1 cellular context compared by ENCODE assay signal in the genomic region with DNA sequence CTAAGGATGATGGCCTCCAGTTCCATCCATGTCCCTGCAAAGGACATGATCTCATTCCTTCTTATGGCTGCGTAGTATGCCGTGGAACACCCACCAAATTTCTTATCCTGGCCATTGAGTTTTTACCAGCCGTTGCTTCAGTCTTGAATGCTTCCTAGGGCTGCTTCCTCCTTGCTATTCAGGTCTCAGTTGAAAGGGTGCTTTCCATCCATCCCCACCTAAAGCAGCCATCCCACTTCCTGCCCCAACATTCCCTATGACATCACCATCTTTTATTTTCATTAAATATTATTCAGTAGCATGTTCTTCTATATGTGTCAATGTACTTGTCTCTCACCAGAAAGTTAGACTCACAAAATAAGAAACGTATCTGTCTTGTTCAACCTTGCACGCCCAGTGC.
TF ChIP-seq lines count a peak whose summit lies in the region.

No MANE protein-coding gene starts in this region.

TF ChIP-seq in HepG2, 621 proteins besides CTCF, POLR2A, EP300 and RAD21:
- TF ChIP-seq ZNF143 (CRISPR knock-in tag; IDR thresholded peaks at IDR 0.05) = no peak
- TF ChIP-seq MYC (CRISPR knock-in tag; IDR thresholded peaks at IDR 0.05; ENCODE audit: borderline replicate concordance) = no peak
- TF ChIP-seq ZNF678 (CRISPR knock-in tag; IDR thresholded peaks at IDR 0.05) = no peak
- TF ChIP-seq ATF7 (IDR thresholded peaks at IDR 0.05) = peak; percentile 42; the same call in 1 of the 2 replicates
- no peak for TF ChIP-seq ATF7 (CRISPR knock-in tag; IDR thresholded peaks at IDR 0.05)
- no peak for TF ChIP-seq SIN3B (IDR thresholded peaks at IDR 0.05; ENCODE audit: low read length)
- TF ChIP-seq, protein P1, sequence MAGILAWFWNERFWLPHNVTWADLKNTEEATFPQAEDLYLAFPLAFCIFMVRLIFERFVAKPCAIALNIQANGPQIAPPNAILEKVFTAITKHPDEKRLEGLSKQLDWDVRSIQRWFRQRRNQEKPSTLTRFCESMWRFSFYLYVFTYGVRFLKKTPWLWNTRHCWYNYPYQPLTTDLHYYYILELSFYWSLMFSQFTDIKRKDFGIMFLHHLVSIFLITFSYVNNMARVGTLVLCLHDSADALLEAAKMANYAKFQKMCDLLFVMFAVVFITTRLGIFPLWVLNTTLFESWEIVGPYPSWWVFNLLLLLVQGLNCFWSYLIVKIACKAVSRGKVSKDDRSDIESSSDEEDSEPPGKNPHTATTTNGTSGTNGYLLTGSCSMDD (CRISPR knock-in tag; IDR thresholded peaks at IDR 0.05) = no peak
- TF ChIP-seq ZNF619 (CRISPR knock-in tag; IDR thresholded peaks at IDR 0.05) = no peak
- TF ChIP-seq SNRNP70 (IDR thresholded peaks at IDR 0.05; ENCODE audit: low read depth, low read length) = no peak
- TF ChIP-seq CREB1 (IDR thresholded peaks at IDR 0.05) = peak; percentile 5; the same call in 1 of the 2 replicates
- no peak for TF ChIP-seq CREB1 (CRISPR knock-in tag; IDR thresholded peaks at IDR 0.05)
- TF ChIP-seq, protein P2, sequence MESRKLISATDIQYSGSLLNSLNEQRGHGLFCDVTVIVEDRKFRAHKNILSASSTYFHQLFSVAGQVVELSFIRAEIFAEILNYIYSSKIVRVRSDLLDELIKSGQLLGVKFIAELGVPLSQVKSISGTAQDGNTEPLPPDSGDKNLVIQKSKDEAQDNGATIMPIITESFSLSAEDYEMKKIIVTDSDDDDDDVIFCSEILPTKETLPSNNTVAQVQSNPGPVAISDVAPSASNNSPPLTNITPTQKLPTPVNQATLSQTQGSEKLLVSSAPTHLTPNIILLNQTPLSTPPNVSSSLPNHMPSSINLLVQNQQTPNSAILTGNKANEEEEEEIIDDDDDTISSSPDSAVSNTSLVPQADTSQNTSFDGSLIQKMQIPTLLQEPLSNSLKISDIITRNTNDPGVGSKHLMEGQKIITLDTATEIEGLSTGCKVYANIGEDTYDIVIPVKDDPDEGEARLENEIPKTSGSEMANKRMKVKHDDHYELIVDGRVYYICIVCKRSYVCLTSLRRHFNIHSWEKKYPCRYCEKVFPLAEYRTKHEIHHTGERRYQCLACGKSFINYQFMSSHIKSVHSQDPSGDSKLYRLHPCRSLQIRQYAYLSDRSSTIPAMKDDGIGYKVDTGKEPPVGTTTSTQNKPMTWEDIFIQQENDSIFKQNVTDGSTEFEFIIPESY (CRISPR knock-in tag; IDR thresholded peaks at IDR 0.05) = no peak
- TF ChIP-seq ZNF264 (CRISPR knock-in tag; IDR thresholded peaks at IDR 0.05) = no peak
- no peak for TF ChIP-seq ZNF326 (CRISPR knock-in tag; IDR thresholded peaks at IDR 0.05; ENCODE audit: borderline replicate concordance)
- no peak for TF ChIP-seq FOXK2 (IDR thresholded peaks at IDR 0.05)
- TF ChIP-seq PLRG1 (conservative IDR thresholded peaks at IDR 0.05) = no peak
- TF ChIP-seq DBP (CRISPR knock-in tag; IDR thresholded peaks at IDR 0.05; ENCODE audit: not compliant biosample characterization) = no peak
